Comparison of ENCODE assay signal across 7 cellular contexts in the genomic region with DNA sequence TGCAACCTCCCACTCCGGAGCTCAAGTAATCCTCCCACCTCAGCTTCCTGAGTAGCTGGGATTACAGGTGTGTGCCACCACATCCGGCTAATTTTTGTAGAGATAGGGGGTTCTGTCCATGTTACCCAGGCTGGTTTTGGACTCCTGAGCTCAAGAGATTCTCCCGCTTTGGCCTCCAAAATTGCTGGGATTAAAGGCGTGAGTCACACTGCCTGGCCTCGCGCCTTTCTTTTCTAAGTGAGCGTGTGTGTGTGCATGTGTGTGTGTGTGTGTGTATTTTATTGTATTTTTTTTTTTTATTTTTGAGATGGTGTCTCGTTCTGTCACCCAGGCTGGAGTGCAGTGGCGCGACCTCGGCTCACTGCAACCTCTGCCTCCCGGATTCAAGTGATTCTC. TPM values are rescaled to one million over a fixed set of nuclear protein-coding genes. Genes with fewer than 3 reads are reported as not detected.
A peak's percentile ranks its signal among the peaks of the same experiment; 100 is the strongest.
DNase-seq lines count a peak whose midpoint lies in the region; ATAC-seq, FAIRE-seq and TF ChIP-seq lines count a peak whose summit lies in the region.
"Not testable (repeated sequence)": the region's sequence is repeated elsewhere in the genome, so short reads cannot be mapped to it uniquely, and the experiment has no call there.

No MANE protein-coding gene starts in this region.

- TF ChIP-seq CTCF in HCT116 (IDR thresholded peaks at IDR 0.05 in 2 of 3, conservative IDR thresholded peaks at IDR 0.05 in 1 of 3; ENCODE audit: borderline replicate concordance in 1 of 3, insufficient read depth in 1 of 3, low read depth in 2 of 3, low read length in 2 of 3); OCI-LY3 (IDR thresholded peaks at IDR 0.05; ENCODE audit: low read depth, low read length); GM12878 (IDR thresholded peaks at IDR 0.05 in 2 of 3, conservative IDR thresholded peaks at IDR 0.05 in 1 of 3; ENCODE audit: control insufficient read depth in 2 of 3, extremely low read depth in 1 of 3, insufficient read depth in 1 of 3, low read depth in 3 of 3, low read length in 3 of 3); HepG2 (CRISPR knock-in tag; IDR thresholded peaks at IDR 0.05); mesothelial cell of epicardium (IDR thresholded peaks at IDR 0.05; ENCODE audit: unreplicated experiment): not testable (repeated sequence)

- H4K20me1 ChIP-seq in HCT116 (ENCODE audit: insufficient read depth); OCI-LY3 (ENCODE audit: insufficient read depth, low read length); GM12878 (ENCODE audit: control insufficient read depth, insufficient read depth); HepG2 (ENCODE audit: insufficient read depth, low read length): not testable (repeated sequence)

- H2AK5ac ChIP-seq in neuronal stem cell (ENCODE audit: low read depth, low read length): not testable (repeated sequence)

- 0 out of 2 replicates have a peak, but pooled peaks have one; percentile 15 for ATAC-seq in HCT116
- ATAC-seq in GM12878; HepG2; stimulated activated memory B cell treated with anti-CD40 and anti-IgM and Interleukin-4, amounts not matched to agents 10 μg/mL and 1 μg/mL and 100 μg/mL, for 72 hours: not testable (repeated sequence)

- not testable (repeated sequence) for H3K9ac ChIP-seq in HCT116 (ENCODE audit: low read length); OCI-LY3 (ENCODE audit: low read length); GM12878 (ENCODE audit: control insufficient read depth, insufficient read depth, low read length); HepG2 (ENCODE audit: insufficient read depth, low read depth, low read length); neuronal stem cell (ENCODE audit: low read depth, low read length, poor library complexity)

- not testable (repeated sequence) for H3K79me1 ChIP-seq in neuronal stem cell (ENCODE audit: low read depth, low read length)

- H2AFZ ChIP-seq in HCT116 (ENCODE audit: low read depth, low read length, poor library complexity, severe bottlenecking): peak overlapping the region; percentile 59
- H2AFZ ChIP-seq in OCI-LY3 (ENCODE audit: low read depth, low read length); GM12878 (ENCODE audit: control insufficient read depth, low read depth, low read length); HepG2 (ENCODE audit: low read length); neuronal stem cell (ENCODE audit: low read length): not testable (repeated sequence)

- not testable (repeated sequence) for H3K36me3 Mint-ChIP-seq in mesothelial cell of epicardium; stimulated activated memory B cell treated with anti-CD40 and anti-IgM and Interleukin-4, amounts not matched to agents 10 μg/mL and 1 μg/mL and 100 μg/mL, for 72 hours

- H3K4ac ChIP-seq in neuronal stem cell (ENCODE audit: low read length): not testable (repeated sequence)

- H4K91ac ChIP-seq in neuronal stem cell (ENCODE audit: low read depth, low read length, poor library complexity): not testable (repeated sequence)

- not testable (repeated sequence) for BruUV-seq in HCT116 (replicated peaks; lab: Mats Ljungman, UMichigan); GM12878 (replicated peaks; lab: Mats Ljungman, UMichigan); HepG2 (replicated peaks; lab: Mats Ljungman, UMichigan)

- intact Hi-C loops in HCT116 (cut with micrococcal nuclease); GM12878 (cut with micrococcal nuclease; ENCODE audit: unreplicated experiment); HepG2 (cut with micrococcal nuclease; ENCODE audit: unreplicated experiment): not testable (repeated sequence)

- H2BK120ac ChIP-seq in neuronal stem cell (ENCODE audit: low read depth, low read length): not testable (repeated sequence)

- CTCF ChIA-PET in HCT116 (lab: Charles Lee); HepG2 (lab: Yijun Ruan, JAX; ENCODE audit: low intra/inter-chr PET ratio, low total read pairs): not testable (repeated sequence)
- CTCF ChIA-PET in GM12878 (lab: Yijun Ruan, JAX): interaction anchor here (1.1 to 4.8 kb wide), 8 partner anchors 11 to 51 kb away, joined by 3 to 18 read pairs (median 6); no protein-coding TSS in a partner anchor

- H3K4me3 ChIP-seq in HCT116 (replicated peaks in 1 of 2; ENCODE audit: low read depth in 1 of 2, low read length in 2 of 2); OCI-LY3 (ENCODE audit: low read length); GM12878; HepG2 (replicated peaks in 1 of 3; ENCODE audit: insufficient read depth in 1 of 3, low read depth in 2 of 3, low read length in 3 of 3); neuronal stem cell (ENCODE audit: low read length in 2 of 2): not testable (repeated sequence)

- H3K4me1 ChIP-seq in HCT116 (ENCODE audit: control insufficient read depth in 1 of 2, insufficient read depth in 2 of 2, low read length in 2 of 2) (peaks cover 7 to 21% of the 10 kb centered on the region in 2 experiments; a peak in 3 of 4 replicates), OCI-LY3 (ENCODE audit: low read length) (peaks cover 39% of the 10 kb centered on the region), GM12878 (ENCODE audit: control insufficient read depth, insufficient read depth, low read length) (peaks cover 29% of the 10 kb centered on the region), HepG2 (ENCODE audit: insufficient read depth, low read length) (peaks cover 53% of the 10 kb centered on the region), neuronal stem cell (ENCODE audit: control insufficient read depth in 2 of 2, insufficient read depth in 1 of 2, low read depth in 1 of 2, low read length in 2 of 2) (peaks cover 15 to 22% of the 10 kb centered on the region in 2 donors)

- 85% methylated on average over 9 of the region's 12 CpGs for WGBS in GM12878 (ENCODE audit: insufficient coverage, insufficient replicate concordance, low lambda C conversion rate, missing lambda C conversion rate)
- 90% methylated on average over 12 of the region's 12 CpGs for WGBS in HepG2 (ENCODE audit: low lambda C conversion rate)
- WGBS in neuronal stem cell (ENCODE audit: extremely low coverage in 2 of 2, insufficient read length in 2 of 2, insufficient replicate concordance in 1 of 2), 2 donors: no CpG with 5 or more reads among the region's 12 CpGs

- not testable (repeated sequence) for H3K79me2 ChIP-seq in HCT116 (ENCODE audit: insufficient read depth, low read length); OCI-LY3 (ENCODE audit: low read length); GM12878 (ENCODE audit: control insufficient read depth, insufficient read depth, low read length); HepG2 (ENCODE audit: insufficient read depth, low read length)

- in situ Hi-C loops in GM12878 (cut with MboI); HepG2 (cut with HindIII; ENCODE audit: extremely low pct_ligation_motif_present, low pct_unique_long_range_greater_than_20kb): not testable (repeated sequence)

- not testable (repeated sequence) for FAIRE-seq in GM12878 (lab: Jason Lieb, UNC); HepG2 (lab: Jason Lieb, UNC)

- not testable (repeated sequence) for TF ChIP-seq POLR2A in HCT116 (IDR thresholded peaks at IDR 0.05; ENCODE audit: borderline replicate concordance, extremely low read depth, insufficient read depth, insufficient read length); GM12878 (IDR thresholded peaks at IDR 0.05; ENCODE audit: low read depth, low read length); HepG2 (IDR thresholded peaks at IDR 0.05; ENCODE audit: insufficient read depth in 1 of 2, low read depth in 2 of 2, low read length in 2 of 2)

- not testable (repeated sequence) for H3K9me3 ChIP-seq in HCT116 (ENCODE audit: control insufficient read depth in 1 of 2, insufficient read depth in 1 of 2, low read depth in 1 of 2, low read length in 2 of 2); OCI-LY3 (ENCODE audit: insufficient read depth, low read length); GM12878 (replicated peaks; ENCODE audit: control insufficient read depth, insufficient read depth, low read length); HepG2 (ENCODE audit: low read length); neuronal stem cell (replicated peaks in 1 of 2; ENCODE audit: control insufficient read depth in 2 of 2, insufficient read depth in 1 of 2, low read depth in 1 of 2, low read length in 2 of 2)

- not testable (repeated sequence) for H3K4me2 ChIP-seq in HCT116 (ENCODE audit: low read length); neuronal stem cell (ENCODE audit: insufficient read depth, low read length, poor library complexity, severe bottlenecking)
- H3K4me2 ChIP-seq in OCI-LY3 (ENCODE audit: low read length) (peak overlapping the region; percentile 6; the same call in 1 of the 2 replicates), GM12878 (ENCODE audit: control insufficient read depth, insufficient read depth) (peak overlapping the region; percentile 15), HepG2 (ENCODE audit: low read depth, low read length) (peak overlapping the region; percentile 7; the same call in 1 of the 2 replicates)

- H3K27ac Mint-ChIP-seq in mesothelial cell of epicardium: peak overlapping the region; percentile 53
- H3K27ac Mint-ChIP-seq in stimulated activated memory B cell treated with anti-CD40 and anti-IgM and Interleukin-4, amounts not matched to agents 10 μg/mL and 1 μg/mL and 100 μg/mL, for 72 hours: peak overlapping the region; percentile 83

- H4K8ac ChIP-seq in neuronal stem cell (ENCODE audit: low read depth, low read length): not testable (repeated sequence)

- H3K9me2 ChIP-seq in HCT116 (ENCODE audit: insufficient read depth): not testable (repeated sequence)

- H3K4me3 Mint-ChIP-seq in mesothelial cell of epicardium; stimulated activated memory B cell treated with anti-CD40 and anti-IgM and Interleukin-4, amounts not matched to agents 10 μg/mL and 1 μg/mL and 100 μg/mL, for 72 hours: not testable (repeated sequence)

- not testable (repeated sequence) for H3K36me3 ChIP-seq in HCT116 (ENCODE audit: control insufficient read depth in 1 of 2, insufficient read depth in 2 of 2, low read length in 2 of 2); OCI-LY3 (replicated peaks; ENCODE audit: low read depth, low read length); GM12878 (ENCODE audit: control insufficient read depth in 2 of 2, insufficient read depth in 2 of 2, low read length in 1 of 2); HepG2 (replicated peaks in 1 of 2; ENCODE audit: control insufficient read depth in 1 of 2, insufficient read depth in 2 of 2, low read length in 2 of 2); neuronal stem cell (replicated peaks in 1 of 2; ENCODE audit: control insufficient read depth in 2 of 2, insufficient read depth in 2 of 2, low read length in 2 of 2)

- H3K23ac ChIP-seq in neuronal stem cell (ENCODE audit: low read depth, low read length, poor library complexity): not testable (repeated sequence)

- not testable (repeated sequence) for H3K27me3 ChIP-seq in HCT116 (ENCODE audit: insufficient read depth, low read length); OCI-LY3 (ENCODE audit: low read depth, low read length); GM12878 (replicated peaks in 1 of 2; ENCODE audit: control insufficient read depth in 2 of 2, insufficient read depth in 2 of 2, low read length in 1 of 2); HepG2 (ENCODE audit: control insufficient read depth in 1 of 2, insufficient read depth in 2 of 2, low read length in 2 of 2); neuronal stem cell (ENCODE audit: control insufficient read depth in 3 of 3, insufficient read depth in 3 of 3, low read depth in 1 of 3, low read length in 3 of 3)

- RAD21 ChIA-PET in HCT116 (lab: Charles Lee; ENCODE audit: low non-redundant PET in 1 of 2, low total read pairs in 2 of 2, uncharacterized antibody in 2 of 2, unreplicated experiment in 2 of 2): not testable (repeated sequence)
- RAD21 ChIA-PET in GM12878 (lab: Charles Lee; ENCODE audit: unreplicated experiment): interaction anchor here (0.8 to 4.6 kb wide), 7 partner anchors 9 to 88 kb away, joined by 5 to 42 read pairs (median 8); a partner anchor contains a TSS

- not testable (repeated sequence) for H2BK15ac ChIP-seq in neuronal stem cell (ENCODE audit: low read length)

- not testable (repeated sequence) for DNase-seq in HCT116 (ENCODE audit: low read depth, low spot score); GM12878 (ENCODE audit: low read depth, low spot score); mesothelial cell of epicardium (ENCODE audit: low spot score in 2 of 2, unreplicated experiment in 2 of 2); neuronal stem cell (ENCODE audit: low spot score)
- DNase-seq in HepG2 (ENCODE audit: low spot score): peak; percentile 18

- H3K4me1 Mint-ChIP-seq in mesothelial cell of epicardium: peaks cover 27% of the 10 kb centered on the region
- H3K4me1 Mint-ChIP-seq in stimulated activated memory B cell treated with anti-CD40 and anti-IgM and Interleukin-4, amounts not matched to agents 10 μg/mL and 1 μg/mL and 100 μg/mL, for 72 hours: peaks cover 36% of the 10 kb centered on the region

- not testable (repeated sequence) for TF ChIP-seq EP300 in GM12878 (IDR thresholded peaks at IDR 0.05; ENCODE audit: borderline replicate concordance in 1 of 2, control insufficient read depth in 1 of 2, low read depth in 2 of 2, low read length in 2 of 2); HepG2 (IDR thresholded peaks at IDR 0.05; ENCODE audit: low read depth in 2 of 2, low read length in 2 of 2); HepG2 (CRISPR knock-in tag; IDR thresholded peaks at IDR 0.05; ENCODE audit: borderline replicate concordance)

- SMC1A ChIA-PET in GM12878 (lab: Charles Lee; ENCODE audit: uncharacterized antibody, unreplicated experiment): interaction anchor here (0.5 to 5.3 kb wide), 15 partner anchors 8 to 52 kb away, joined by 3 to 38 read pairs (median 7); a partner anchor contains a TSS

- H3K27me3 Mint-ChIP-seq in mesothelial cell of epicardium (ENCODE audit: low read depth); stimulated activated memory B cell treated with anti-CD40 and anti-IgM and Interleukin-4, amounts not matched to agents 10 μg/mL and 1 μg/mL and 100 μg/mL, for 72 hours: not testable (repeated sequence)

- H2BK5ac ChIP-seq in neuronal stem cell (ENCODE audit: low read length): not testable (repeated sequence)

- H3K18ac ChIP-seq in neuronal stem cell (ENCODE audit: low read length): peak overlapping the region; percentile 72

- not testable (repeated sequence) for H3K14ac ChIP-seq in neuronal stem cell (ENCODE audit: low read length)

- POLR2A ChIA-PET in HCT116 (lab: Charles Lee): interaction anchor here (1.3 to 4.0 kb wide), 3 partner anchors 21 to 38 kb away, joined by 4 to 20 read pairs (median 9); a partner anchor contains a TSS
- POLR2A ChIA-PET in GM12878 (lab: Charles Lee): interaction anchor here (0.5 to 4.8 kb wide), 7 partner anchors 16 to 603 kb away, joined by 3 to 48 read pairs (median 7); a partner anchor contains a TSS
- POLR2A ChIA-PET in HepG2 (lab: Yijun Ruan, JAX): interaction anchor here (1.1 to 4.4 kb wide), 3 partner anchors 27 to 38 kb away, joined by 3 to 27 read pairs (median 5); a partner anchor contains a TSS

- not testable (repeated sequence) for H2BK12ac ChIP-seq in neuronal stem cell (ENCODE audit: low read length)

- H3K9me3 Mint-ChIP-seq in mesothelial cell of epicardium; stimulated activated memory B cell treated with anti-CD40 and anti-IgM and Interleukin-4, amounts not matched to agents 10 μg/mL and 1 μg/mL and 100 μg/mL, for 72 hours: not testable (repeated sequence)

- H3K27ac ChIP-seq in HCT116 (ENCODE audit: low read depth, low read length); OCI-LY3 (ENCODE audit: low read length); GM12878 (ENCODE audit: control insufficient read depth, insufficient read depth); HepG2 (ENCODE audit: extremely low read length, insufficient read depth, low read length); neuronal stem cell (replicated peaks; ENCODE audit: low read length): not testable (repeated sequence)

- not testable (repeated sequence) for TF ChIP-seq RAD21 in HCT116 (IDR thresholded peaks at IDR 0.05; ENCODE audit: low read depth); GM12878 (IDR thresholded peaks at IDR 0.05; ENCODE audit: insufficient read depth, low read depth, low read length); HepG2 (CRISPR knock-in tag; IDR thresholded peaks at IDR 0.05)

RNA-seq across cellular contexts. Expression of a gene that starts 38.6 kb away (rescaled TPM):
- total RNA-seq in HCT116 (2021; ENCODE audit: unreplicated experiment) (12,560 TPM), GM12878 (2014; rRNA removed) (14,131 and 16,902 TPM in 2 replicates), GM12878 (2014; rRNA removed; fragmentation: Illumina TruSeq; extraction: Trizol) (17,468 and 18,090 TPM in 2 replicates), GM12878 (2021) (14,684 and 15,216 TPM in 2 replicates), HepG2 (2016; rRNA removed; fragmentation: Illumina TruSeq; extraction: Trizol) (13,726 and 19,145 TPM in 2 replicates), mesothelial cell of epicardium (11,105 to 11,574 TPM (median 11,439 TPM) in 3 replicates)
- polyA plus RNA-seq in HCT116 (2012): 13,732 and 15,309 TPM in 2 replicates
- total RNA-seq in GM12878 (2013; cell fraction: nucleolus; rRNA removed): 2,824 and 2,968 TPM in 2 replicates
- polyA plus RNA-seq in GM12878 (2011; ENCODE audit: low read depth): 27,080 TPM
- polyA plus RNA-seq in GM12878 (2011; rRNA removed) (17,795 and 20,374 TPM in 2 replicates), GM12878 (2014; fragmentation: Illumina TruSeq; extraction: Trizol) (16,201 and 18,845 TPM in 2 replicates), GM12878 (2014; fragmentation: Nextera tagmentation; extraction: Ambion mirVana) (over 10,000 TPM in 1 of 2 experiments, 1,000 to 10,000 TPM in 1; 8,305 to 13,725 TPM), GM12878 (2014; rRNA removed) (12,347 and 14,133 TPM in 2 replicates), GM12878 (2016; fragmentation: Nextera tagmentation; extraction: Ambion mirVana) (1,000 to 10,000 TPM; 4,214 to 4,415 TPM), HepG2 (2011; rRNA removed) (14,480 and 17,172 TPM in 2 replicates)
- polyA plus RNA-seq in GM12878 (2011; cell fraction: cytosol; rRNA removed): 14,330 and 16,559 TPM in 2 replicates
- 5,187 and 6,059 TPM in 2 replicates for polyA plus RNA-seq in GM12878 (2011; cell fraction: nucleus; rRNA removed)
- 16,010 and 19,176 TPM in 2 replicates for polyA plus RNA-seq in GM12878 (2012)
- polyA minus RNA-seq in GM12878 (2011; rRNA and poly(A)+ RNA removed): 12,533 and 15,137 TPM in 2 replicates
- 4,012 and 4,567 TPM in 2 replicates for polyA minus RNA-seq in GM12878 (2011; cell fraction: cytosol; rRNA and poly(A)+ RNA removed)
- 1,103 and 1,176 TPM in 2 replicates for polyA minus RNA-seq in GM12878 (2011; cell fraction: nucleus; rRNA and poly(A)+ RNA removed)
- total RNA-seq in HepG2 (2016; cell fraction: cytosol; rRNA removed; fragmentation: Illumina TruSeq; extraction: Trizol; ENCODE audit: low read depth): 8,339 and 10,487 TPM in 2 replicates
- total RNA-seq in HepG2 (2016; cell fraction: insoluble cytoplasmic fraction; rRNA removed; fragmentation: Illumina TruSeq; extraction: Trizol): 13,733 and 18,946 TPM in 2 replicates
- total RNA-seq in HepG2 (2016; cell fraction: membrane; rRNA removed; fragmentation: Illumina TruSeq; extraction: Trizol): 28,006 and 33,792 TPM in 2 replicates
- 5,621 and 5,952 TPM in 2 replicates for total RNA-seq in HepG2 (2016; cell fraction: nucleus; rRNA removed; fragmentation: Illumina TruSeq; extraction: Trizol)
- polyA plus RNA-seq in HepG2 (2011; cell fraction: cytosol; rRNA removed): 15,977 and 19,367 TPM in 2 replicates
- 3,845 and 5,107 TPM in 2 replicates for polyA plus RNA-seq in HepG2 (2011; cell fraction: nucleus; rRNA removed)
- polyA plus RNA-seq in HepG2 (2012): 17,181 and 19,057 TPM in 2 replicates
- polyA plus RNA-seq in HepG2 (2016; cell fraction: cytosol; fragmentation: Illumina TruSeq; extraction: Trizol; ENCODE audit: low read depth): 12,881 and 14,827 TPM in 2 replicates
- polyA plus RNA-seq in HepG2 (2016; cell fraction: insoluble cytoplasmic fraction; fragmentation: Illumina TruSeq; extraction: Trizol; ENCODE audit: low read depth): 16,271 and 16,577 TPM in 2 replicates
- polyA plus RNA-seq in HepG2 (2016; cell fraction: membrane; fragmentation: Illumina TruSeq; extraction: Trizol; ENCODE audit: low read depth): 23,858 and 27,229 TPM in 2 replicates
- polyA plus RNA-seq in HepG2 (2016; cell fraction: nucleus; fragmentation: Illumina TruSeq; extraction: Trizol; ENCODE audit: insufficient read depth, low read depth): 6,994 and 7,179 TPM in 2 replicates
- 11,031 and 11,693 TPM in 2 replicates for polyA minus RNA-seq in HepG2 (2011; rRNA and poly(A)+ RNA removed; ENCODE audit: low replicate concordance)
- 6,843 and 8,738 TPM in 2 replicates for polyA minus RNA-seq in HepG2 (2011; cell fraction: cytosol; rRNA and poly(A)+ RNA removed)
- 1,924 and 3,380 TPM in 2 replicates for polyA minus RNA-seq in HepG2 (2011; cell fraction: nucleus; rRNA and poly(A)+ RNA removed)
- 20,572 TPM for polyA plus RNA-seq in neuronal stem cell (2013, experiment 1 of 2)
- polyA plus RNA-seq in neuronal stem cell (2013, experiment 2 of 2): 20,834 TPM
